ENCODE assay signal across 1 cellular context in the genomic region with DNA sequence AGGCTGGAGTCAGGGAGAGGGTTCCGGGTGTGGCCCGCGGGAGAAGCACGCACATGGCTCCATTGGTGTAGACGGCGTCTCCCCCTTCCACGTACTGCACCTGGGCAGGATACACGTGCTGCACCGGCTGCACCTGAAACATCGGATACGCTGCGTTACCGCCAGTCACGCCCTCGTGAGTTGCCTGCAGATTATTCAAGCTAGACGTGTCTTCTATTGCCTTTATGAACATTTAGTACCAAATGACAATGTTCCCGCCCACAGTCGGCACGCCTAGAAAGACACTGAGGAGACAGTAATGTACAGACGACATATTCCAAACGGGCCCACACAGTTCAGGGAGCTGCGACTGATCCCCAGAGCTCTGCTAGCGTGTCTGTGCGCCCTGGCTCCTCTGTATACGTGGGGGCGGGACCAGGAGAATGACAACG.
TF ChIP-seq lines count a peak whose summit lies in the region.

No MANE protein-coding gene starts in this region.

TF ChIP-seq in GM23338, 12 proteins besides CTCF, POLR2A, EP300 and RAD21:
- TF ChIP-seq CREB1 (CRISPR knock-in tag; IDR thresholded peaks at IDR 0.05; ENCODE audit: low read depth) (no peak), JUNB (IDR thresholded peaks at IDR 0.05; ENCODE audit: unreplicated experiment) (no peak), STAT1 (IDR thresholded peaks at IDR 0.05; ENCODE audit: unreplicated experiment) (no peak), EZH2phosphoT487 (IDR thresholded peaks at IDR 0.05; ENCODE audit: unreplicated experiment) (no peak), ZNF331 (CRISPR knock-in tag; IDR thresholded peaks at IDR 0.05; ENCODE audit: low read depth) (no peak), ZNF114 (CRISPR knock-in tag; IDR thresholded peaks at IDR 0.05) (no peak), POLR2AphosphoS5 (IDR thresholded peaks at IDR 0.05; ENCODE audit: low read depth) (no peak), NANOG (IDR thresholded peaks at IDR 0.05; ENCODE audit: borderline replicate concordance) (no peak)
- TF ChIP-seq, protein P1, sequence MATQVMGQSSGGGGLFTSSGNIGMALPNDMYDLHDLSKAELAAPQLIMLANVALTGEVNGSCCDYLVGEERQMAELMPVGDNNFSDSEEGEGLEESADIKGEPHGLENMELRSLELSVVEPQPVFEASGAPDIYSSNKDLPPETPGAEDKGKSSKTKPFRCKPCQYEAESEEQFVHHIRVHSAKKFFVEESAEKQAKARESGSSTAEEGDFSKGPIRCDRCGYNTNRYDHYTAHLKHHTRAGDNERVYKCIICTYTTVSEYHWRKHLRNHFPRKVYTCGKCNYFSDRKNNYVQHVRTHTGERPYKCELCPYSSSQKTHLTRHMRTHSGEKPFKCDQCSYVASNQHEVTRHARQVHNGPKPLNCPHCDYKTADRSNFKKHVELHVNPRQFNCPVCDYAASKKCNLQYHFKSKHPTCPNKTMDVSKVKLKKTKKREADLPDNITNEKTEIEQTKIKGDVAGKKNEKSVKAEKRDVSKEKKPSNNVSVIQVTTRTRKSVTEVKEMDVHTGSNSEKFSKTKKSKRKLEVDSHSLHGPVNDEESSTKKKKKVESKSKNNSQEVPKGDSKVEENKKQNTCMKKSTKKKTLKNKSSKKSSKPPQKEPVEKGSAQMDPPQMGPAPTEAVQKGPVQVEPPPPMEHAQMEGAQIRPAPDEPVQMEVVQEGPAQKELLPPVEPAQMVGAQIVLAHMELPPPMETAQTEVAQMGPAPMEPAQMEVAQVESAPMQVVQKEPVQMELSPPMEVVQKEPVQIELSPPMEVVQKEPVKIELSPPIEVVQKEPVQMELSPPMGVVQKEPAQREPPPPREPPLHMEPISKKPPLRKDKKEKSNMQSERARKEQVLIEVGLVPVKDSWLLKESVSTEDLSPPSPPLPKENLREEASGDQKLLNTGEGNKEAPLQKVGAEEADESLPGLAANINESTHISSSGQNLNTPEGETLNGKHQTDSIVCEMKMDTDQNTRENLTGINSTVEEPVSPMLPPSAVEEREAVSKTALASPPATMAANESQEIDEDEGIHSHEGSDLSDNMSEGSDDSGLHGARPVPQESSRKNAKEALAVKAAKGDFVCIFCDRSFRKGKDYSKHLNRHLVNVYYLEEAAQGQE (IDR thresholded peaks at IDR 0.05; ENCODE audit: unreplicated experiment): no peak
- TF ChIP-seq, protein P2, sequence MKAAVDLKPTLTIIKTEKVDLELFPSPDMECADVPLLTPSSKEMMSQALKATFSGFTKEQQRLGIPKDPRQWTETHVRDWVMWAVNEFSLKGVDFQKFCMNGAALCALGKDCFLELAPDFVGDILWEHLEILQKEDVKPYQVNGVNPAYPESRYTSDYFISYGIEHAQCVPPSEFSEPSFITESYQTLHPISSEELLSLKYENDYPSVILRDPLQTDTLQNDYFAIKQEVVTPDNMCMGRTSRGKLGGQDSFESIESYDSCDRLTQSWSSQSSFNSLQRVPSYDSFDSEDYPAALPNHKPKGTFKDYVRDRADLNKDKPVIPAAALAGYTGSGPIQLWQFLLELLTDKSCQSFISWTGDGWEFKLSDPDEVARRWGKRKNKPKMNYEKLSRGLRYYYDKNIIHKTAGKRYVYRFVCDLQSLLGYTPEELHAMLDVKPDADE (IDR thresholded peaks at IDR 0.05): no peak
- TF ChIP-seq, protein P3, sequence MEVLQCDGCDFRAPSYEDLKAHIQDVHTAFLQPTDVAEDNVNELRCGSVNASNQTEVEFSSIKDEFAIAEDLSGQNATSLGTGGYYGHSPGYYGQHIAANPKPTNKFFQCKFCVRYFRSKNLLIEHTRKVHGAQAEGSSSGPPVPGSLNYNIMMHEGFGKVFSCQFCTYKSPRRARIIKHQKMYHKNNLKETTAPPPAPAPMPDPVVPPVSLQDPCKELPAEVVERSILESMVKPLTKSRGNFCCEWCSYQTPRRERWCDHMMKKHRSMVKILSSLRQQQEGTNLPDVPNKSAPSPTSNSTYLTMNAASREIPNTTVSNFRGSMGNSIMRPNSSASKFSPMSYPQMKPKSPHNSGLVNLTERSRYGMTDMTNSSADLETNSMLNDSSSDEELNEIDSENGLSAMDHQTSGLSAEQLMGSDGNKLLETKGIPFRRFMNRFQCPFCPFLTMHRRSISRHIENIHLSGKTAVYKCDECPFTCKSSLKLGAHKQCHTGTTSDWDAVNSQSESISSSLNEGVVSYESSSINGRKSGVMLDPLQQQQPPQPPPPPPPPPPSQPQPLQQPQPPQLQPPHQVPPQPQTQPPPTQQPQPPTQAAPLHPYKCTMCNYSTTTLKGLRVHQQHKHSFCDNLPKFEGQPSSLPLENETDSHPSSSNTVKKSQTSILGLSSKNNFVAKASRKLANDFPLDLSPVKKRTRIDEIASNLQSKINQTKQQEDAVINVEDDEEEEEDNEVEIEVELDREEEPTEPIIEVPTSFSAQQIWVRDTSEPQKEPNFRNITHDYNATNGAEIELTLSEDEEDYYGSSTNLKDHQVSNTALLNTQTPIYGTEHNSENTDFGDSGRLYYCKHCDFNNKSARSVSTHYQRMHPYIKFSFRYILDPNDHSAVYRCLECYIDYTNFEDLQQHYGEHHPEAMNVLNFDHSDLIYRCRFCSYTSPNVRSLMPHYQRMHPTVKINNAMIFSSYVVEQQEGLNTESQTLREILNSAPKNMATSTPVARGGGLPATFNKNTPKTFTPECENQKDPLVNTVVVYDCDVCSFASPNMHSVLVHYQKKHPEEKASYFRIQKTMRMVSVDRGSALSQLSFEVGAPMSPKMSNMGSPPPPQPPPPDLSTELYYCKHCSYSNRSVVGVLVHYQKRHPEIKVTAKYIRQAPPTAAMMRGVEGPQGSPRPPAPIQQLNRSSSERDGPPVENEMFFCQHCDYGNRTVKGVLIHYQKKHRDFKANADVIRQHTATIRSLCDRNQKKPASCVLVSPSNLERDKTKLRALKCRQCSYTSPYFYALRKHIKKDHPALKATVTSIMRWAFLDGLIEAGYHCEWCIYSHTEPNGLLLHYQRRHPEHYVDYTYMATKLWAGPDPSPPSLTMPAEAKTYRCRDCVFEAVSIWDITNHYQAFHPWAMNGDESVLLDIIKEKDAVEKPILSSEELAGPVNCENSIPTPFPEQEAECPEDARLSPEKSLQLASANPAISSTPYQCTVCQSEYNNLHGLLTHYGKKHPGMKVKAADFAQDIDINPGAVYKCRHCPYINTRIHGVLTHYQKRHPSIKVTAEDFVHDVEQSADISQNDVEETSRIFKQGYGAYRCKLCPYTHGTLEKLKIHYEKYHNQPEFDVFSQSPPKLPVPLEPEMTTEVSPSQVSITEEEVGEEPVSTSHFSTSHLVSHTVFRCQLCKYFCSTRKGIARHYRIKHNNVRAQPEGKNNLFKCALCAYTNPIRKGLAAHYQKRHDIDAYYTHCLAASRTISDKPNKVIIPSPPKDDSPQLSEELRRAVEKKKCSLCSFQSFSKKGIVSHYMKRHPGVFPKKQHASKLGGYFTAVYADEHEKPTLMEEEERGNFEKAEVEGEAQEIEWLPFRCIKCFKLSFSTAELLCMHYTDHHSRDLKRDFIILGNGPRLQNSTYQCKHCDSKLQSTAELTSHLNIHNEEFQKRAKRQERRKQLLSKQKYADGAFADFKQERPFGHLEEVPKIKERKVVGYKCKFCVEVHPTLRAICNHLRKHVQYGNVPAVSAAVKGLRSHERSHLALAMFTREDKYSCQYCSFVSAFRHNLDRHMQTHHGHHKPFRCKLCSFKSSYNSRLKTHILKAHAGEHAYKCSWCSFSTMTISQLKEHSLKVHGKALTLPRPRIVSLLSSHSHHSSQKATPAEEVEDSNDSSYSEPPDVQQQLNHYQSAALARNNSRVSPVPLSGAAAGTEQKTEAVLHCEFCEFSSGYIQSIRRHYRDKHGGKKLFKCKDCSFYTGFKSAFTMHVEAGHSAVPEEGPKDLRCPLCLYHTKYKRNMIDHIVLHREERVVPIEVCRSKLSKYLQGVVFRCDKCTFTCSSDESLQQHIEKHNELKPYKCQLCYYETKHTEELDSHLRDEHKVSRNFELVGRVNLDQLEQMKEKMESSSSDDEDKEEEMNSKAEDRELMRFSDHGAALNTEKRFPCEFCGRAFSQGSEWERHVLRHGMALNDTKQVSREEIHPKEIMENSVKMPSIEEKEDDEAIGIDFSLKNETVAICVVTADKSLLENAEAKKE (CRISPR knock-in tag; IDR thresholded peaks at IDR 0.05): no peak
TF ChIP-seq in GM23338: peak in this region for 0.
